ENCODE assay signal across 1 cellular context in the genomic region with DNA sequence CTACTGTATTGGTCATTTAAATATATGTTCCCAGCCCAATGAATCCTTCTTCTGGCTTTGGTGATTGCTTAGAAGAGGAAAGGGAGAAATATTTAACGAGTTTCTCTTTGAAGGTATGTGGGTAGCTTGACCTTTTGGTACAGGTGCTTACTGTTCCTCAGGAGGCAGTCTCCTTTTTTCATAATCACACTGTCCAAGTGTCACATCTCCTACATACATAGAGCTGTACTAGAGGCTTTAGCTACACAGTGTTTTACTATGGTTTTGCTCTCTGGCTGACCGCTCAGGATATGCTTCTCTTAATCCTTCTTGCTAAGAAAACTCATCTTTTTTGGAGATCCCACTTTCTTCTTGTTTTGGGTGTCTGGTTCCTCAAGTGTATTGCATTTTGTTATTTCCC.
TF ChIP-seq lines count a peak whose summit lies in the region.

No MANE protein-coding gene starts in this region.

TF ChIP-seq in GM23338, 12 proteins besides CTCF, POLR2A, EP300 and RAD21:
- no peak for TF ChIP-seq ZNF462 (CRISPR knock-in tag; IDR thresholded peaks at IDR 0.05)
- TF ChIP-seq ETS1 (IDR thresholded peaks at IDR 0.05) = no peak
- TF ChIP-seq STAT1 (IDR thresholded peaks at IDR 0.05; ENCODE audit: unreplicated experiment) = no peak
- no peak for TF ChIP-seq NANOG (IDR thresholded peaks at IDR 0.05; ENCODE audit: borderline replicate concordance)
- TF ChIP-seq JUNB (IDR thresholded peaks at IDR 0.05; ENCODE audit: unreplicated experiment) = no peak
- TF ChIP-seq REST (IDR thresholded peaks at IDR 0.05; ENCODE audit: unreplicated experiment) = no peak
- no peak for TF ChIP-seq POLR2AphosphoS5 (IDR thresholded peaks at IDR 0.05; ENCODE audit: low read depth)
- TF ChIP-seq ZNF331 (CRISPR knock-in tag; IDR thresholded peaks at IDR 0.05; ENCODE audit: low read depth) = no peak
- TF ChIP-seq CREB1 (CRISPR knock-in tag; IDR thresholded peaks at IDR 0.05; ENCODE audit: low read depth) = no peak
- no peak for TF ChIP-seq EZH2 (IDR thresholded peaks at IDR 0.05; ENCODE audit: low read depth, unreplicated experiment)
- TF ChIP-seq EZH2phosphoT487 (IDR thresholded peaks at IDR 0.05; ENCODE audit: unreplicated experiment) = no peak
- TF ChIP-seq ZNF114 (CRISPR knock-in tag; IDR thresholded peaks at IDR 0.05) = no peak
